In the genomic region with DNA sequence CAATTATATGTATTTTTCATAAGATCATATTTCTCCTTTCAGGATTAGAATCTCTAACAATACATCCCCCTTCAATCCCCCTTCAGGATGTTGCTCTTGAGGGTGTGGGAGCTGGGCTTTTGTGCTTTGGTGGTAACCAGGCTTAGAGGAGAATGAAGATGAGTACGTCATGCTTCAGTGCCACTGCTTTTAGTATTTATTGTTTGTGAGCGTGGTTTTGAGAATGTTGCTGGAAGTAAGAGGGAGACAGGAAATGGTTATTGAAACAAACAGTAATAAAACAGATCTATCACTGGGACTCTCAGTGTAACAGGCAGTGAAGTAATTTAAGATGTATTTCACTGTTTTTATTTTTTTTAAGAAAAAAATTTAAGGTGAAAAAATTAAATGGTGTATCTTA, we compare ENCODE assay signal across 15 cellular contexts. TPM values are rescaled to one million over a fixed set of nuclear protein-coding genes. Genes with fewer than 3 reads are reported as not detected.
DNase-seq lines count a peak whose midpoint lies in the region; ATAC-seq, FAIRE-seq and TF ChIP-seq lines count a peak whose summit lies in the region.
"Had no signal": no experiment of that assay in that cellular context is flagged by ENCODE, and none has a peak within 500 bp of the region (broad histone marks: within the 10 kb centered on the region; RNA-seq: fewer than 3 reads in every experiment).

No MANE protein-coding gene starts in this region.

- intact Hi-C loops in kidney (cut with DNase I), result no loop called here

- no peak overlapping the region for H3K4me3 ChIP-seq in kidney (ENCODE audit: low read length in 2 of 2)

- H3K4me1 ChIP-seq in kidney (ENCODE audit: control insufficient read depth in 1 of 2, insufficient read depth in 1 of 2, low read depth in 1 of 2, low read length in 2 of 2), result peaks cover 0 to 2% of the 10 kb centered on the region in 2 donors

- DNase-seq in NCI-H345 (lab: John Stamatoyannopoulos, UW) (peak; percentile 26), NCI-H345 treated with DMSO at 0.1 percent for 48 hours (lab: John Stamatoyannopoulos, UW; ENCODE audit: unreplicated experiment) (no peak), M059J (ENCODE audit: low read depth) (peak; percentile 61), dermis blood vessel endothelial cell (peak; percentile 78), renal cortical epithelial cell (ENCODE audit: low read depth) (peak; percentile 41), kidney (no peak), NCI-H1105 (lab: John Stamatoyannopoulos, UW) (no peak)
- DNase-seq: activated CD4-positive, alpha-beta T cell treated with anti-CD3 and anti-CD28 coated beads, Interleukin-2, amount 50 U/mL, for 4 hours; hippocampal formation; mesendoderm; NCI-H2081 treated with DMSO at 0.1 percent for 48 hours had no signal

- no peak overlapping the region for H3K9ac ChIP-seq in kidney (ENCODE audit: low read length in 2 of 2)

- no peak for ATAC-seq in HG02970 (IDR thresholded peaks at IDR 0.05; ENCODE audit: low FRiP score, unreplicated experiment)
- ATAC-seq: stimulated activated effector memory CD8-positive, alpha-beta T cell treated with anti-CD3 and anti-CD28 coated beads, Interleukin-12 subunit alpha, Interleukin-12 subunit beta, amount 100 ng/mL, for 72 hours had no signal

- no peaks in the 10 kb centered on the region for H3K9me3 ChIP-seq in kidney (ENCODE audit: control insufficient read depth in 1 of 2, low read length in 2 of 2)

- TF ChIP-seq CTCF in kidney (IDR thresholded peaks at IDR 0.05; ENCODE audit: borderline replicate concordance, extremely low read depth, insufficient read depth), result no peak

- FAIRE-seq in kidney (lab: Jason Lieb, UNC), result no peak
- FAIRE-seq: A204.1, GM18507 had no signal

- no peak overlapping the region for H3K27ac ChIP-seq in kidney (ENCODE audit: low read depth in 2 of 2, low read length in 2 of 2)

- no peaks in the 10 kb centered on the region for H3K36me3 ChIP-seq in kidney (ENCODE audit: control insufficient read depth in 1 of 2, insufficient read depth in 2 of 2, low read length in 2 of 2)

RNA-seq across cellular contexts. Expression of gene GBE1, which starts 35.3 kb away (rescaled TPM):
- total RNA-seq in M059J (2014; rRNA removed; shearing (Covaris generic)), result 33.5 and 53.4 TPM in 2 replicates
- total RNA-seq in dermis blood vessel endothelial cell (70.5 and 124 TPM in 2 replicates), renal cortical epithelial cell (77.6 and 151 TPM in 2 replicates), kidney (36.2 TPM)
- 29.3 TPM for polyA plus RNA-seq in kidney (ENCODE audit: insufficient read depth, low read depth, low replicate concordance)

Comparison
In these comparisons a context has a peak if more than half of its experiments do, and no peak if none do; other contexts are left out.
1. DNase-seq: peak in NCI-H345 (single experiment), M059J (single experiment), dermis blood vessel endothelial cell (single experiment) and renal cortical epithelial cell (single experiment); none in NCI-H345 treated with DMSO at 0.1 percent for 48 hours (single experiment), kidney (single experiment) and NCI-H1105 (single experiment).